In the genomic region with DNA sequence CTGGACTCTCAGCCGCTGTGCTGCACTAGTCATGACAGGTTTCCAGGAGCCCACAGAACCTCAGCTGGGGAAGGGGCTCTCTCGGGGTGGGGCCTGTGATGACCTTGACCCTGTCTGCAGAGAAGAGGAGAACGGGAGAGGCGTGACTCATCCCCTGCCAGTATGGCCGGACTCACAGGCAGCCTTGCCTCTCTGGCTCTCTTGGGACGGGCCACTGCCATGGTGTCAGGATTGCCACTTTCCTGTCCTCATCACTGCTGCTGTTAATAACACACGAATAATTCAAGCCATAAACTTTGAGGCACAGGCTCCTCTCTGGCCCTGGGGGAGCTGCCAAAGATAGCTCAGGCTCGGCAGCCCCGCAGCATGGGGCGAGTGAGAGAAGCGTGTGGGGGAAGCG, we compare ENCODE assay signal across 33 cellular contexts.
"Had no signal": no experiment of that assay in that cellular context is flagged by ENCODE, and none has a peak within 500 bp of the region (broad histone marks: within the 10 kb centered on the region; RNA-seq: fewer than 3 reads in every experiment).

No MANE protein-coding gene starts in this region.

- H2AFZ ChIP-seq: neural progenitor cell, parathyroid adenoma had no signal

- H3K4me1 Mint-ChIP-seq: naive thymus-derived CD4-positive, alpha-beta T cell; natural killer cell; stimulated activated memory B cell treated with anti-CD40 and anti-IgM and Interleukin-4, amounts not matched to agents 10 μg/mL and 1 μg/mL and 100 μg/mL, for 72 hours; stimulated activated naive CD8-positive, alpha-beta T cell treated with anti-CD3 and anti-CD28 coated beads, Interleukin-15, amount 100 ng/mL, for 72 hours had no signal

- H3K36me3 ChIP-seq: neural progenitor cell, neutrophil, ovary, right lobe of liver, sigmoid colon, spleen, suprapubic skin, tibial nerve, upper lobe of left lung, vagina had no signal

- ATAC-seq: naive thymus-derived CD4-positive, alpha-beta T cell; natural killer cell; psoas muscle; right cardiac atrium; right lobe of liver; stimulated activated memory B cell treated with anti-CD40 and anti-IgM and Interleukin-4, amounts not matched to agents 10 μg/mL and 1 μg/mL and 100 μg/mL, for 72 hours; stimulated activated naive CD8-positive, alpha-beta T cell treated with anti-CD3 and anti-CD28 coated beads, Interleukin-15, amount 100 ng/mL, for 72 hours; stimulated activated naive CD8-positive, alpha-beta T cell treated with anti-CD3 and anti-CD28 coated beads, Interleukin-15, Interleukin-2, amounts not matched to agents 100 U/mL and 50 U/mL, for 24 hours had no signal

- H3K4me1 ChIP-seq: parathyroid adenoma, psoas muscle, right lobe of liver, sigmoid colon, spleen, suprapubic skin, testis, tibial nerve, upper lobe of left lung, vagina had no signal

- H3K9ac ChIP-seq: neural progenitor cell, parathyroid adenoma had no signal

- H3K79me2 ChIP-seq: parathyroid adenoma had no signal

- H3K27me3 ChIP-seq: neural progenitor cell, neutrophil, ovary, right lobe of liver, sigmoid colon, testis, upper lobe of left lung, vagina had no signal

- H3K27me3 Mint-ChIP-seq: stimulated activated memory B cell treated with anti-CD40 and anti-IgM and Interleukin-4, amounts not matched to agents 10 μg/mL and 1 μg/mL and 100 μg/mL, for 72 hours had no signal

- H3K9me3 Mint-ChIP-seq: natural killer cell; nephron; neural progenitor cell; stimulated activated naive CD8-positive, alpha-beta T cell treated with anti-CD3 and anti-CD28 coated beads, Interleukin-15, amount 100 ng/mL, for 72 hours had no signal

- H3K27ac Mint-ChIP-seq: naive thymus-derived CD4-positive, alpha-beta T cell; natural killer cell; nephron; neural progenitor cell; progenitor cell of endocrine pancreas; stimulated activated memory B cell treated with anti-CD40 and anti-IgM and Interleukin-4, amounts not matched to agents 10 μg/mL and 1 μg/mL and 100 μg/mL, for 72 hours; stimulated activated naive CD8-positive, alpha-beta T cell treated with anti-CD3 and anti-CD28 coated beads, Interleukin-15, amount 100 ng/mL, for 72 hours had no signal

- H3K4me3 Mint-ChIP-seq: naive thymus-derived CD4-positive, alpha-beta T cell; natural killer cell; nephron; neural progenitor cell; stimulated activated memory B cell treated with anti-CD40 and anti-IgM and Interleukin-4, amounts not matched to agents 10 μg/mL and 1 μg/mL and 100 μg/mL, for 72 hours; stimulated activated naive CD8-positive, alpha-beta T cell treated with anti-CD3 and anti-CD28 coated beads, Interleukin-15, amount 100 ng/mL, for 72 hours had no signal

- H3K9me3 ChIP-seq: neutrophil, ovary, psoas muscle, right lobe of liver, sigmoid colon, suprapubic skin, testis, tibial nerve, upper lobe of left lung, vagina had no signal

- H3K36me3 Mint-ChIP-seq: natural killer cell; neural progenitor cell; stimulated activated memory B cell treated with anti-CD40 and anti-IgM and Interleukin-4, amounts not matched to agents 10 μg/mL and 1 μg/mL and 100 μg/mL, for 72 hours had no signal

- H3K27ac ChIP-seq: neural progenitor cell, neutrophil, ovary, parathyroid adenoma, psoas muscle, right lobe of liver, sigmoid colon, skin epidermis, spleen, suprapubic skin, testis, tibial nerve, upper lobe of left lung, vagina had no signal

- H3K4me2 ChIP-seq: neural progenitor cell, smooth muscle cell had no signal

- H3K4me3 ChIP-seq: neural progenitor cell, ovary, psoas muscle, right lobe of liver, sigmoid colon, skin epidermis, smooth muscle cell, spleen, suprapubic skin, testis, tibial nerve, upper lobe of left lung, vagina had no signal

- DNase-seq: naive thymus-derived CD4-positive, alpha-beta T cell; natural killer cell; nucleus accumbens; ovary; posterior cingulate gyrus; psoas muscle; right cardiac atrium; right lobe of liver; sigmoid colon; spleen; stimulated activated CD4-positive, alpha-beta T cell treated with anti-CD3 and anti-CD28 coated beads, Interleukin-12 subunit alpha, Interleukin-12 subunit beta, amount 100 ng/mL, for 4 hours; stimulated activated CD4-positive, alpha-beta T cell treated with anti-CD3 and anti-CD28 coated beads, Interleukin-1b, Interleukin-23, amount 100 ng/mL, for 48 hours; stimulated activated CD4-positive, alpha-beta T cell treated with anti-CD3 and anti-CD28 coated beads, Interleukin-4, amount 100 ng/mL, for 1 hour; stimulated activated CD4-positive, alpha-beta T cell treated with anti-CD3 and anti-CD28 coated beads, Interleukin-4, amount 100 ng/mL, for 4 hours; stimulated activated CD8-positive, alpha-beta memory T cell treated with anti-CD3 and anti-CD28 coated beads, Interleukin-4, amount 100 ng/mL, for 48 hours; stimulated activated naive CD4-positive, alpha-beta T cell; stimulated activated naive CD8-positive, alpha-beta T cell treated with anti-CD3 and anti-CD28 coated beads, Interleukin-15, amount 100 ng/mL, for 72 hours; stimulated activated naive CD8-positive, alpha-beta T cell treated with anti-CD3 and anti-CD28 coated beads, Interleukin-15, Interleukin-2, amounts not matched to agents 100 U/mL and 50 U/mL, for 24 hours; substantia nigra; testis; trophoblast cell had no signal
